In the genomic region with DNA sequence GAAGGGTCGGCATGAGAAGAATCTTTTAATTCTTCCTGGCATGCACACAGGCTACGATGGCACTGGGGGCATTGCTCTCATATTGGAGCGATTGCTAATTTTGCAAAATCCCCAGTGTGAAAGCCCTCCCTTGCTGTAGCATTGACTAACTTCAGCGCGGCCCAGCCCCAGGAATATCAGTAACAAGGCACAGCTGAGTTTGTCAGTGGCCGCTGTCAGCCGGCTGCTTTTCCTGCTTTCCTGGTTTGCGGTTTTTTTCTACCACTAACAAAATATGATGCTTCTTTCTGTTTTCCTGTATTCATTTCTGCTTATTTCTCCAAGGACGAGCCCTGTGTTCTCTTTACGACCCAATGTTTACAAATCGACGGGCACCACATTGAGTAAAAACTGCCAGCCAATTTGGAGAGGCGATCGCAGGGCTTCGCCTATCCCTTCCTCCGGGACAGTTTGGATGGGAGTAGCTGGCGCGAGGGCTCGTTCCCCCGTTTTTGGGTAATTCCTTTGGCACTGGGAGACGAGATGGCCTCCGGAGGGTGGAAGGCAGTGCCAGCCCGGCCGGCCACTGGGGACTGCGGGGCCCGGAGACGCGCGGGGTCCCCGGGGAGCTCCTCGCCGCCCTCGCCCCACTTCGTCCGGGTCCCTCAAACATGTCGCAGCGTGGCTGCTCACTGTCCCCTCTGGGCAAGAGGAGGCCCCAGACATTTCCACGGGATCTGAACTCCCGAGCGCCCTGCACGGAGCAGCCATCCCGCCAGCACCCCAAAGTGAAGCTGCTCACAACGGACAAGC, we compare ENCODE assay signal across 10 cellular contexts. TPM values are rescaled to one million over a fixed set of nuclear protein-coding genes. Genes with fewer than 3 reads are reported as not detected.
DNase-seq lines count a peak whose midpoint lies in the region; ATAC-seq lines count a peak whose summit lies in the region.
"Had no signal": no experiment of that assay in that cellular context is flagged by ENCODE, and none has a peak within 500 bp of the region (broad histone marks: within the 10 kb centered on the region; RNA-seq: fewer than 3 reads in every experiment).

No MANE protein-coding gene starts in this region.

- H3K9ac ChIP-seq in NT2/D1 (ENCODE audit: insufficient read length, low read depth) (peak overlapping the region; percentile 42), iPS-18a (ENCODE audit: low read length) (no peak overlapping the region)

- no peak for ATAC-seq in stimulated activated memory B cell treated with anti-CD40 and anti-IgM and Interleukin-4, amounts not matched to agents 10 μg/mL and 1 μg/mL and 100 μg/mL, for 72 hours
- ATAC-seq in HG03457 (IDR thresholded peaks at IDR 0.05; ENCODE audit: unreplicated experiment) (no peak), GM19455 (IDR thresholded peaks at IDR 0.05; ENCODE audit: unreplicated experiment) (no peak)

- H3K4me1 ChIP-seq in NT2/D1 (ENCODE audit: insufficient read depth, insufficient read length): no peaks in the 10 kb centered on the region
- H3K4me1 ChIP-seq in iPS-18a (ENCODE audit: control insufficient read depth, low read depth, low read length): peaks cover 14% of the 10 kb centered on the region

- peaks cover 5% of the 10 kb centered on the region for H3K4me1 Mint-ChIP-seq in activated CD4-positive, alpha-beta T cell treated with anti-CD3 and anti-CD28 coated beads, Interleukin-2, amount 10 ng/mL, durations not matched to agents 24 days and 14 days
- peaks cover 28% of the 10 kb centered on the region for H3K4me1 Mint-ChIP-seq in stimulated activated memory B cell treated with anti-CD40 and anti-IgM and Interleukin-4, amounts not matched to agents 10 μg/mL and 1 μg/mL and 100 μg/mL, for 72 hours
- H3K4me1 Mint-ChIP-seq in immature natural killer cell: no peaks in the 10 kb centered on the region

- no peaks in the 10 kb centered on the region for H3K9me3 ChIP-seq in NT2/D1 (ENCODE audit: insufficient read depth, low read length)
- no peaks in the 10 kb centered on the region for H3K9me3 ChIP-seq in iPS-18a (ENCODE audit: control insufficient read depth, low read depth, low read length)

- H3K4me3 ChIP-seq in NT2/D1 (ENCODE audit: insufficient read length, low read depth) (peak overlapping the region; percentile 42), iPS-18a (ENCODE audit: low read length) (peak overlapping the region; percentile 63)

- H3K36me3 Mint-ChIP-seq in activated CD4-positive, alpha-beta T cell treated with anti-CD3 and anti-CD28 coated beads, Interleukin-2, amount 10 ng/mL, durations not matched to agents 24 days and 14 days (ENCODE audit: low read depth): no peaks in the 10 kb centered on the region
- no peaks in the 10 kb centered on the region for H3K36me3 Mint-ChIP-seq in stimulated activated memory B cell treated with anti-CD40 and anti-IgM and Interleukin-4, amounts not matched to agents 10 μg/mL and 1 μg/mL and 100 μg/mL, for 72 hours
- H3K36me3 Mint-ChIP-seq in immature natural killer cell: no peaks in the 10 kb centered on the region

- H3K27me3 Mint-ChIP-seq in activated CD4-positive, alpha-beta T cell treated with anti-CD3 and anti-CD28 coated beads, Interleukin-2, amount 10 ng/mL, durations not matched to agents 24 days and 14 days: peaks cover 75% of the 10 kb centered on the region
- peaks cover 74% of the 10 kb centered on the region for H3K27me3 Mint-ChIP-seq in stimulated activated memory B cell treated with anti-CD40 and anti-IgM and Interleukin-4, amounts not matched to agents 10 μg/mL and 1 μg/mL and 100 μg/mL, for 72 hours
- H3K27me3 Mint-ChIP-seq in immature natural killer cell (ENCODE audit: low read depth in 3 of 3): peaks cover 7 to 37% (median 17%) of the 10 kb centered on the region in 3 donors

- H3K4me3 Mint-ChIP-seq in activated CD4-positive, alpha-beta T cell treated with anti-CD3 and anti-CD28 coated beads, Interleukin-2, amount 10 ng/mL, durations not matched to agents 24 days and 14 days: peak overlapping the region; percentile 73
- peak overlapping the region; percentile 74 for H3K4me3 Mint-ChIP-seq in stimulated activated memory B cell treated with anti-CD40 and anti-IgM and Interleukin-4, amounts not matched to agents 10 μg/mL and 1 μg/mL and 100 μg/mL, for 72 hours
- H3K4me3 Mint-ChIP-seq in immature natural killer cell: peak overlapping the region in 1 of 5 donors; percentile 50
- H3K4me3 Mint-ChIP-seq: activated CD8-positive, alpha-beta T cell treated with anti-CD3 and anti-CD28 coated beads for 36 hours had no signal

- no peak for DNase-seq in activated CD4-positive, alpha-beta T cell treated with anti-CD3 and anti-CD28 coated beads, Interleukin-2, amount 10 ng/mL, durations not matched to agents 24 days and 14 days
- DNase-seq in activated CD4-positive, alpha-beta T cell treated with anti-CD3 and anti-CD28 coated beads, Interleukin-2, amount 50 U/mL, for 1 hour: no peak
- no peak for DNase-seq in NT2/D1 (ENCODE audit: low read depth, low spot score)
- DNase-seq in immature natural killer cell: no peak

- H3K9me3 Mint-ChIP-seq in activated CD4-positive, alpha-beta T cell treated with anti-CD3 and anti-CD28 coated beads, Interleukin-2, amount 10 ng/mL, durations not matched to agents 24 days and 14 days: no peaks in the 10 kb centered on the region
- no peaks in the 10 kb centered on the region for H3K9me3 Mint-ChIP-seq in stimulated activated memory B cell treated with anti-CD40 and anti-IgM and Interleukin-4, amounts not matched to agents 10 μg/mL and 1 μg/mL and 100 μg/mL, for 72 hours
- peaks cover 0 to 2% (median 0%) of the 10 kb centered on the region in 6 donors for H3K9me3 Mint-ChIP-seq in immature natural killer cell
- H3K9me3 Mint-ChIP-seq: activated CD8-positive, alpha-beta T cell treated with anti-CD3 and anti-CD28 coated beads for 36 hours had no signal

- intact Hi-C loops in activated CD4-positive, alpha-beta T cell treated with anti-CD3 and anti-CD28 coated beads, Interleukin-2, amount 10 ng/mL, durations not matched to agents 24 days and 14 days (cut with micrococcal nuclease): no loop called here

- no peak overlapping the region for H3K27ac Mint-ChIP-seq in activated CD4-positive, alpha-beta T cell treated with anti-CD3 and anti-CD28 coated beads, Interleukin-2, amount 10 ng/mL, durations not matched to agents 24 days and 14 days
- H3K27ac Mint-ChIP-seq in stimulated activated memory B cell treated with anti-CD40 and anti-IgM and Interleukin-4, amounts not matched to agents 10 μg/mL and 1 μg/mL and 100 μg/mL, for 72 hours: no peak overlapping the region
- H3K27ac Mint-ChIP-seq in immature natural killer cell: no peak overlapping the region
- H3K27ac Mint-ChIP-seq: activated CD8-positive, alpha-beta T cell treated with anti-CD3 and anti-CD28 coated beads for 36 hours had no signal

- no peak overlapping the region for H3K27ac ChIP-seq in iPS-18a (ENCODE audit: low read length)

- H3K27me3 ChIP-seq in NT2/D1 (ENCODE audit: insufficient read depth, insufficient read length): peaks cover 32% of the 10 kb centered on the region
- H3K27me3 ChIP-seq in iPS-18a (ENCODE audit: control insufficient read depth, insufficient read depth, low read length): peaks cover 51% of the 10 kb centered on the region

- no peaks in the 10 kb centered on the region for H3K36me3 ChIP-seq in NT2/D1 (ENCODE audit: insufficient read depth, insufficient read length, low read length)
- H3K36me3 ChIP-seq in iPS-18a (ENCODE audit: control insufficient read depth, low read depth, low read length): no peaks in the 10 kb centered on the region

RNA-seq across cellular contexts. Expression of gene ADARB2, which starts 0.9 kb away (rescaled TPM):
- total RNA-seq in activated CD4-positive, alpha-beta T cell treated with anti-CD3 and anti-CD28 coated beads, Interleukin-2, amount 10 ng/mL, durations not matched to agents 24 days and 14 days: not detected in 2 replicates
- polyA plus RNA-seq in immature natural killer cell: under 1 TPM in 1 of 3 donors, not detected in 2; 0.12 TPM
- total RNA-seq: fibroblast of lung had no signal
- polyA plus RNA-seq: fibroblast of lung had no signal
